In the genomic region with DNA sequence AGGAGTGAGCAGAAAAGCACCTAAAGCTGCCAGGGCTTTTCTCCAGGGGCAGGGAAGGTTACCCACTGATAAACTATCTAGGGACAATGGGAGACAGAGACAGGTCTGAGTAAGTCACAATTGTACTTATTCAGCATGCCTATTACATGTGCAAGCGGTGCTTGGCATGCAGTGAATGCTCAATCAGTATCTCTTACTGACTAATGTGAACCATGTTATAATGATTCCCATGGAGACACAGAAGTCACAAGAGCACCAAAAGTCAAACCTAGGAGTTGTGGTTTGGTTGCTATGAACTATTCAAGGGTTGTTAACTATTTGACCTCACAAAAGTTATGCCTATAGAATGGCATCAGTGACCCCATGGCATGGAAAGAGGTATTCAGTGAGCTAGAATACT, we compare ENCODE assay signal across 17 cellular contexts. TPM values are rescaled to one million over a fixed set of nuclear protein-coding genes. Genes with fewer than 3 reads are reported as not detected.
"Had no signal": no experiment of that assay in that cellular context is flagged by ENCODE, and none has a peak within 500 bp of the region (broad histone marks: within the 10 kb centered on the region; RNA-seq: fewer than 3 reads in every experiment).

No MANE protein-coding gene starts in this region.

- H3K4me1 ChIP-seq: sigmoid colon, testis, tibial nerve had no signal

- H3K27ac ChIP-seq: dorsolateral prefrontal cortex, heart left ventricle, right atrium auricular region, sigmoid colon, testis, tibial nerve had no signal

- H3K36me3 ChIP-seq: heart left ventricle, right atrium auricular region, sigmoid colon, tibial nerve had no signal

- H3K27me3 Mint-ChIP-seq: naive thymus-derived CD4-positive, alpha-beta T cell had no signal

- H3K27me3 ChIP-seq: dorsolateral prefrontal cortex, heart left ventricle, right atrium auricular region, sigmoid colon, testis, tibial nerve had no signal

- DNase-seq: cortex of kidney; dorsolateral prefrontal cortex; effector CD8-positive, alpha-beta T cell; heart left ventricle; hippocampal formation; mammary epithelial cell; naive thymus-derived CD4-positive, alpha-beta T cell; sigmoid colon; small intestine; stimulated activated CD4-positive, alpha-beta T cell treated with anti-CD3 and anti-CD28 coated beads, Interleukin-12 subunit alpha, Interleukin-12 subunit beta, amount 100 ng/mL, for 4 hours; stimulated activated CD4-positive, alpha-beta T cell treated with anti-CD3 and anti-CD28 coated beads, Interleukin-2, amount 100 ng/mL, for 48 hours; stimulated activated naive CD4-positive, alpha-beta T cell treated with Interleukin-2 at 50 U/mL for 16 hours; testis had no signal

- H3K4me3 ChIP-seq: dorsolateral prefrontal cortex, heart left ventricle, right atrium auricular region, sigmoid colon, testis, tibial nerve had no signal

- H3K4me3 Mint-ChIP-seq: naive thymus-derived CD4-positive, alpha-beta T cell; neural crest cell had no signal

- H3K9me3 ChIP-seq: heart left ventricle, right atrium auricular region, sigmoid colon, testis, tibial nerve had no signal

- H3K27ac Mint-ChIP-seq: naive thymus-derived CD4-positive, alpha-beta T cell had no signal

RNA-seq across cellular contexts. Expression of a gene that starts 50.0 kb away (rescaled TPM):
- total RNA-seq: fibroblast of lung had no signal
- polyA plus RNA-seq: mammary epithelial cell had no signal
